In genomic region chr6:69796627-69797390, GRCh38 we compare ENCODE assay signal across 8 cellular contexts. TPM values are rescaled to one million over a fixed set of nuclear protein-coding genes. Genes with fewer than 3 reads are reported as not detected.
DNase-seq lines count a peak whose midpoint lies in the region; ATAC-seq and TF ChIP-seq lines count a peak whose summit lies in the region.

Gene LMBRD1, minus strand, starts transcription at chr6:69797010. Its CDS starts 129 bp downstream, at chr6:69796881.

- TF ChIP-seq CTCF in AG09319 (IDR thresholded peaks at IDR 0.05; ENCODE audit: low read depth, low read length) (peak; percentile 68), activated B cell treated with CpG ODN at 0.5 μM for 24 hours (IDR thresholded peaks at IDR 0.05) (peak; percentile 53)

- peaks cover 47% of the 10 kb centered on the region for H3K4me1 Mint-ChIP-seq in activated B cell treated with CpG ODN at 0.5 μM for 24 hours
- peaks cover 44 to 50% of the 10 kb centered on the region in 2 donors for H3K4me1 Mint-ChIP-seq in immature natural killer cell

- H3K9me3 Mint-ChIP-seq in activated B cell treated with CpG ODN at 0.5 μM for 24 hours (no peaks in the 10 kb centered on the region), immature natural killer cell (no peaks in the 10 kb centered on the region)

- H3K36me3 Mint-ChIP-seq in activated B cell treated with CpG ODN at 0.5 μM for 24 hours (ENCODE audit: low read depth), result peaks cover 20% of the 10 kb centered on the region
- H3K36me3 Mint-ChIP-seq in immature natural killer cell, result no peaks in the 10 kb centered on the region

- H3K27ac Mint-ChIP-seq in activated B cell treated with CpG ODN at 0.5 μM for 24 hours, result peak within 1 kb of the TSS; percentile 97
- peak within 1 kb of the TSS; percentile 96 to 99 (median 98) for H3K27ac Mint-ChIP-seq in immature natural killer cell

- POLR2A ChIA-PET in activated B cell treated with CpG ODN at 0.5 μM for 24 hours (lab: Charles Lee), result interaction anchor here (0.6 to 3.4 kb wide), 24 partner anchors 11 to 634 kb away, joined by 3 to 106 read pairs (median 4); partner anchors contain the start of genes COL19A1 and FAM135A

- DNase-seq in AG09319 (ENCODE audit: extremely low read depth, low read depth) (peak; percentile 93), NCI-H226 (peak; percentile 89), activated B cell treated with CpG ODN at 0.5 μM for 24 hours (peak; percentile 100), caudate nucleus (lab: John Stamatoyannopoulos, UW) (peak; percentile 62 to 99 (median 95)), immature natural killer cell (peak; percentile 99), smooth muscle cell of the brain vasculature (ENCODE audit: low read depth, low spot score) (peak; percentile 82)

- H3K27ac ChIP-seq in caudate nucleus (ENCODE audit: low read depth, low read length), result peak within 1 kb of the TSS; percentile 95

- ATAC-seq in HG03196 (IDR thresholded peaks at IDR 0.05; ENCODE audit: unreplicated experiment), result peak; percentile 94
- ATAC-seq in activated B cell treated with CpG ODN at 0.5 μM for 24 hours (ENCODE audit: low read depth), result peak; percentile 81

- intact Hi-C loops in activated B cell treated with CpG ODN at 0.5 μM for 24 hours (cut with micrococcal nuclease), result loop anchor here (1.0 to 5.0 kb wide), 9 partner anchors 8 to 1491 kb away; partner anchors contain the start of genes FAM135A, OGFRL1 and SMAP1

- no peaks in the 10 kb centered on the region for H3K27me3 Mint-ChIP-seq in activated B cell treated with CpG ODN at 0.5 μM for 24 hours
- H3K27me3 Mint-ChIP-seq in immature natural killer cell (ENCODE audit: low read depth in 3 of 3), result peaks cover 0 to 11% (median 9%) of the 10 kb centered on the region in 3 donors

- H3K4me3 Mint-ChIP-seq in activated B cell treated with CpG ODN at 0.5 μM for 24 hours, result peak within 1 kb of the TSS; percentile 95
- H3K4me3 Mint-ChIP-seq in immature natural killer cell, result peak within 1 kb of the TSS; percentile 92 to 97 (median 95)

- TF ChIP-seq POLR2A in GM18951 (IDR thresholded peaks at IDR 0.05; ENCODE audit: extremely low read depth, insufficient read depth, insufficient read length), result peak; percentile 68

- CTCF ChIA-PET in activated B cell treated with CpG ODN at 0.5 μM for 24 hours (lab: Charles Lee), result interaction anchor here (0.5 to 1.9 kb wide), 17 partner anchors 10 to 311 kb away, joined by 3 to 12 read pairs (median 3); no protein-coding TSS in a partner anchor

- in situ Hi-C loops in GM18951 (cut with MboI; ENCODE audit: low sequenced_read_pairs, unreplicated experiment), result no loop called here

RNA-seq across cellular contexts. Expression of gene LMBRD1, which starts in this region (rescaled TPM):
- 46.9 and 51.3 TPM in 2 replicates for total RNA-seq in activated B cell treated with CpG ODN at 0.5 μM for 24 hours
- 10 to 100 TPM; 30.9 to 49.7 (median 37.2) TPM for polyA plus RNA-seq in immature natural killer cell

Comparison
In these comparisons a context has a peak if more than half of its experiments do, and no peak if none do; other contexts are left out.
1. Peak in every context shown above with its lines: DNase-seq, ATAC-seq and H3K27ac ChIP-seq.